Comparison of ENCODE assay signal across 34 cellular contexts in genomic region chr1:225918280-225918679, GRCh38. TPM values are rescaled to one million over a fixed set of nuclear protein-coding genes. Genes with fewer than 3 reads are reported as not detected.
"Had no signal": no experiment of that assay in that cellular context is flagged by ENCODE, and none has a peak within 500 bp of the region (broad histone marks: within the 10 kb centered on the region; RNA-seq: fewer than 3 reads in every experiment).

No MANE protein-coding gene starts in this region.

- DNase-seq: activated CD4-positive, alpha-beta T cell treated with anti-CD3 and anti-CD28 coated beads for 4 hours; activated CD4-positive, alpha-beta T cell treated with anti-CD3 and anti-CD28 coated beads, Interleukin-2, amount 50 U/mL, for 1 hour; activated CD4-positive, alpha-beta T cell treated with anti-CD3 and anti-CD28 coated beads, Interleukin-2, amount 50 U/mL, for 48 hours; activated CD4-positive, CD25-positive, alpha-beta regulatory T cell; activated CD4-positive, CD25-positive, alpha-beta regulatory T cell treated with anti-CD3 and anti-CD28 coated beads, Interleukin-2, amount 50 U/mL, for 72 hours; activated CD8-positive, alpha-beta memory T cell treated with anti-CD3 and anti-CD28 coated beads for 24 hours; activated CD8-positive, alpha-beta T cell treated with anti-CD3 and anti-CD28 coated beads for 36 hours; activated effector memory CD4-positive, alpha-beta T cell treated with Interleukin-2 at 50 U/mL for 16 hours; activated gamma-delta T cell treated with Interleukin-2 at 50 U/mL for 16 hours; activated naive CD4-positive, alpha-beta T cell treated with anti-CD3 and anti-CD28 coated beads, Interleukin-2, amount 50 U/mL, for 16 hours; activated naive CD4-positive, alpha-beta T cell treated with Interleukin-2 at 50 U/mL for 16 hours; activated T-cell treated with anti-CD3 and anti-CD28 coated beads, Interleukin-2, amount 50 U/mL, for 4 hours; amniotic stem cell; anterior cingulate cortex; brain microvascular endothelial cell; cortex of kidney; dermis blood vessel endothelial cell; effector CD4-positive, alpha-beta T cell; effector memory CD8-positive, alpha-beta T cell; foreskin melanocyte; T-helper 9 cell had no signal

- H3K27me3 ChIP-seq: brain microvascular endothelial cell, esophagus muscularis mucosa, gastroesophageal sphincter had no signal

- H3K4me3 ChIP-seq: esophagus muscularis mucosa, gastroesophageal sphincter had no signal

- H3K9me3 Mint-ChIP-seq: activated CD8-positive, alpha-beta T cell treated with anti-CD3 and anti-CD28 coated beads for 36 hours; activated T-cell treated with anti-CD3 and anti-CD28 coated beads, Interleukin-2, amount 50 U/mL, for 4 hours; activated T-helper 17 cell treated with anti-CD3 and anti-CD28 coated beads, Interleukin-2, amount 50 U/mL, for 72 hours; central memory CD8-positive, alpha-beta T cell; effector memory CD8-positive, alpha-beta T cell had no signal

- H3K27ac ChIP-seq: brain microvascular endothelial cell, esophagus muscularis mucosa, gastroesophageal sphincter had no signal

- ATAC-seq: activated CD8-positive, alpha-beta T cell treated with anti-CD3 and anti-CD28 coated beads for 36 hours; activated T-cell treated with anti-CD3 and anti-CD28 coated beads, Interleukin-2, amount 50 U/mL, for 4 hours; activated T-helper 17 cell treated with anti-CD3 and anti-CD28 coated beads, Interleukin-2, amount 50 U/mL, for 72 hours; effector memory CD8-positive, alpha-beta T cell; gastroesophageal sphincter had no signal

- H3K4me3 Mint-ChIP-seq: activated CD8-positive, alpha-beta T cell treated with anti-CD3 and anti-CD28 coated beads for 36 hours; activated naive CD8-positive, alpha-beta T cell; activated T-cell treated with anti-CD3 and anti-CD28 coated beads, Interleukin-2, amount 50 U/mL, for 4 hours; activated T-helper 17 cell treated with anti-CD3 and anti-CD28 coated beads, Interleukin-2, amount 50 U/mL, for 72 hours; central memory CD8-positive, alpha-beta T cell; effector memory CD8-positive, alpha-beta T cell had no signal

- H3K27me3 Mint-ChIP-seq: activated CD8-positive, alpha-beta T cell treated with anti-CD3 and anti-CD28 coated beads for 36 hours; activated naive CD8-positive, alpha-beta T cell; activated T-helper 17 cell treated with anti-CD3 and anti-CD28 coated beads, Interleukin-2, amount 50 U/mL, for 72 hours; central memory CD8-positive, alpha-beta T cell; effector memory CD8-positive, alpha-beta T cell had no signal

- H3K9me3 ChIP-seq: esophagus muscularis mucosa, gastroesophageal sphincter had no signal

RNA-seq across cellular contexts. Expression of gene LEFTY2, which starts 22.7 kb away (rescaled TPM):
- total RNA-seq: activated CD8-positive, alpha-beta T cell treated with anti-CD3 and anti-CD28 coated beads for 36 hours; activated T-cell treated with anti-CD3 and anti-CD28 coated beads, Interleukin-2, amount 50 U/mL, for 4 hours; activated T-helper 17 cell treated with anti-CD3 and anti-CD28 coated beads, Interleukin-2, amount 50 U/mL, for 72 hours; bronchial epithelial cell; fibroblast of lung; glomerular endothelial cell; T-helper 1 cell treated with Interleukin-12 subunit alpha and Interleukin-12 subunit beta and Interleukin-4 antibody, amounts not matched to agents 30 ng/mL and 1 ng/mL, for 36 hours; T-helper 2 cell treated with Interferon-gamma antibody and Interleukin-4, amounts not matched to agents 100 ng/mL and 5 ng/mL, for 36 hours had no signal

RNA-seq across cellular contexts. Expression of gene LEFTY1, which starts 29.3 kb away (rescaled TPM):
- total RNA-seq: activated T-helper 17 cell treated with anti-CD3 and anti-CD28 coated beads, Interleukin-2, amount 50 U/mL, for 72 hours; bronchial epithelial cell; cardiac septum; cerebellum; dermis blood vessel endothelial cell; fibroblast of lung; fibroblast of villous mesenchyme; glomerular endothelial cell; T-helper 1 cell treated with Interleukin-12 subunit alpha and Interleukin-12 subunit beta and Interleukin-4 antibody, amounts not matched to agents 30 ng/mL and 1 ng/mL, for 36 hours; T-helper 2 cell treated with Interferon-gamma antibody and Interleukin-4, amounts not matched to agents 100 ng/mL and 5 ng/mL, for 36 hours had no signal
